Comparison of ENCODE assay signal across 21 cellular contexts in genomic region chr6:24844903-24845302, GRCh38. TPM values are rescaled to one million over a fixed set of nuclear protein-coding genes. Genes with fewer than 3 reads are reported as not detected.
DNase-seq lines count a peak whose midpoint lies in the region; ATAC-seq lines count a peak whose summit lies in the region.
"Had no signal": no experiment of that assay in that cellular context is flagged by ENCODE, and none has a peak within 500 bp of the region (broad histone marks: within the 10 kb centered on the region; RNA-seq: fewer than 3 reads in every experiment).

No MANE protein-coding gene starts in this region.

- no peaks in the 10 kb centered on the region for H3K9me3 Mint-ChIP-seq in activated T-cell treated with anti-CD3 and anti-CD28 coated beads, Interleukin-2, amount 50 U/mL, for 72 hours
- no peaks in the 10 kb centered on the region for H3K9me3 Mint-ChIP-seq in activated naive CD4-positive, alpha-beta T cell treated with anti-CD3 and anti-CD28 coated beads, Interleukin-2, amount 50 U/mL, for 72 hours
- no peaks in the 10 kb centered on the region for H3K9me3 Mint-ChIP-seq in stimulated activated memory B cell treated with anti-CD40 and anti-IgM and Interleukin-4, amounts not matched to agents 10 μg/mL and 1 μg/mL and 100 μg/mL, for 72 hours

- no peak for ATAC-seq in activated T-cell treated with anti-CD3 and anti-CD28 coated beads, Interleukin-2, amount 50 U/mL, for 72 hours (replicated peaks in 1 of 2)
- ATAC-seq in HG02759 (IDR thresholded peaks at IDR 0.05; ENCODE audit: unreplicated experiment) (peak; percentile 84), HG03139 (IDR thresholded peaks at IDR 0.05; ENCODE audit: unreplicated experiment) (no peak), GM18520 (IDR thresholded peaks at IDR 0.05; ENCODE audit: unreplicated experiment) (no peak)
- no peak for ATAC-seq in activated naive CD4-positive, alpha-beta T cell treated with anti-CD3 and anti-CD28 coated beads, Interleukin-2, amount 50 U/mL, for 72 hours
- ATAC-seq in stimulated activated memory B cell treated with anti-CD40 and anti-IgM and Interleukin-4, amounts not matched to agents 10 μg/mL and 1 μg/mL and 100 μg/mL, for 72 hours: no peak
- ATAC-seq: gastrocnemius medialis had no signal

- H3K4me3 Mint-ChIP-seq in activated T-cell treated with anti-CD3 and anti-CD28 coated beads, Interleukin-2, amount 50 U/mL, for 72 hours: no peak overlapping the region
- H3K4me3 Mint-ChIP-seq in stimulated activated memory B cell treated with anti-CD40 and anti-IgM and Interleukin-4, amounts not matched to agents 10 μg/mL and 1 μg/mL and 100 μg/mL, for 72 hours: no peak overlapping the region

- DNase-seq in activated T-cell treated with anti-CD3 and anti-CD28 coated beads, Interleukin-2, amount 50 U/mL, for 72 hours: no peak
- no peak for DNase-seq in activated T-cell treated with anti-CD3 and anti-CD28 coated beads for 4 hours
- DNase-seq in activated naive CD4-positive, alpha-beta T cell treated with anti-CD3 and anti-CD28 coated beads, Interleukin-2, amount 50 U/mL, for 72 hours (ENCODE audit: low spot score in 2 of 2): no peak
- DNase-seq in NCI-H526 treated with DMSO at 0.1 percent for 48 hours (lab: John Stamatoyannopoulos, UW): no peak
- DNase-seq: activated CD4-positive, alpha-beta T cell treated with anti-CD3 and anti-CD28 coated beads for 1 hour; activated T-cell treated with anti-CD3 and anti-CD28 coated beads, Interleukin-2, amount 50 U/mL, for 1 hour; amygdala; C1 segment of cervical spinal cord; caudate nucleus; DMS53; gastrocnemius medialis; NCI-H1436; NCI-H2171; trophoblast cell had no signal

- H3K4me1 Mint-ChIP-seq in activated T-cell treated with anti-CD3 and anti-CD28 coated beads, Interleukin-2, amount 50 U/mL, for 72 hours (ENCODE audit: low read depth): peaks cover 47% of the 10 kb centered on the region
- peaks cover 37% of the 10 kb centered on the region for H3K4me1 Mint-ChIP-seq in stimulated activated memory B cell treated with anti-CD40 and anti-IgM and Interleukin-4, amounts not matched to agents 10 μg/mL and 1 μg/mL and 100 μg/mL, for 72 hours

- no peaks in the 10 kb centered on the region for H3K27me3 Mint-ChIP-seq in activated T-cell treated with anti-CD3 and anti-CD28 coated beads, Interleukin-2, amount 50 U/mL, for 72 hours (ENCODE audit: low read depth)
- no peaks in the 10 kb centered on the region for H3K27me3 Mint-ChIP-seq in stimulated activated memory B cell treated with anti-CD40 and anti-IgM and Interleukin-4, amounts not matched to agents 10 μg/mL and 1 μg/mL and 100 μg/mL, for 72 hours

- peaks cover 17 to 40% of the 10 kb centered on the region in 2 donors for H3K36me3 Mint-ChIP-seq in activated T-cell treated with anti-CD3 and anti-CD28 coated beads, Interleukin-2, amount 50 U/mL, for 72 hours (ENCODE audit: insufficient read depth in 2 of 2)
- H3K36me3 Mint-ChIP-seq in activated naive CD4-positive, alpha-beta T cell treated with anti-CD3 and anti-CD28 coated beads, Interleukin-2, amount 50 U/mL, for 72 hours: peaks cover 32 to 87% of the 10 kb centered on the region in 2 donors
- H3K36me3 Mint-ChIP-seq in stimulated activated memory B cell treated with anti-CD40 and anti-IgM and Interleukin-4, amounts not matched to agents 10 μg/mL and 1 μg/mL and 100 μg/mL, for 72 hours: peaks cover 79% of the 10 kb centered on the region

- peak overlapping the region; percentile 30 for H3K27ac Mint-ChIP-seq in activated T-cell treated with anti-CD3 and anti-CD28 coated beads, Interleukin-2, amount 50 U/mL, for 72 hours
- H3K27ac Mint-ChIP-seq in activated naive CD4-positive, alpha-beta T cell treated with anti-CD3 and anti-CD28 coated beads, Interleukin-2, amount 50 U/mL, for 72 hours: peak overlapping the region; percentile 55 to 65
- H3K27ac Mint-ChIP-seq in stimulated activated memory B cell treated with anti-CD40 and anti-IgM and Interleukin-4, amounts not matched to agents 10 μg/mL and 1 μg/mL and 100 μg/mL, for 72 hours: peak overlapping the region; percentile 76

RNA-seq across cellular contexts. Expression of gene ARMH2, which starts 46.2 kb away (rescaled TPM):
- not detected for total RNA-seq in activated T-cell treated with anti-CD3 and anti-CD28 coated beads, Interleukin-2, amount 50 U/mL, for 72 hours
- under 1 TPM in 1 of 2 donors, not detected in 1; 0.31 TPM for total RNA-seq in activated naive CD4-positive, alpha-beta T cell treated with anti-CD3 and anti-CD28 coated beads, Interleukin-2, amount 50 U/mL, for 72 hours
- total RNA-seq: A673, gastrocnemius medialis, mucosa of gallbladder, right atrium auricular region had no signal
